ENCODE assay signal across 1 cellular context in the genomic region with DNA sequence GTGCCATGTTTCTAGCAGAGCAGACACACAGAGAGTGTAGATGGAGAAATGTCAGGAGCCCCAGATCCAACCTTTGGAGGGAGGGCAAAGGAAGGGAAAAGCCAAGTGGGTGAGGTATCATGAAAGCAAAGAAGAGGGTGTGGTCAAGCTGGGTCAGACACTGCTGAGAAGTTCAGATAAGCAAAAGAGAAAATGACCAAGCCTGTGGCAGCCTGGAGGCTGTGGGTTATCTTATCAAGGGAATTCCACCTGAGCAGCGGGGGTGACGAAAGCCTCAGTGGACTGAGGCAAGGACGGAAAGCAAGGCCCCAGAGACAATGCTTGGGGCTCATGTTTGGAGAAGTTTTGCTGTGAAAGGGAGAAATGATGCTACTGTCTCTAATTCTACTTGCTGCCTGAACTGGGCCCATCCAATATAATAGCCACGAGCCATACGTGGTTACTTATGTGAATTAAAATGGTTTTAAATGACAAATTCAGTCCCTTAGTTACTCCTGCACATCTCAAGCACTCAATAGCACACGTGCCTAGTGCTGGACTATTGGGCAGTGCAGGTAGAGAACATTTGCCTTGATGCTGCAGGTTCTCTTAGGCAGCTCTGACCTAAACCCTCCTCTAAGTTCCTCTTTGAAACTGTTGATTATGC.
A peak's percentile ranks its signal among the peaks of the same experiment; 100 is the strongest.
TF ChIP-seq lines count a peak whose summit lies in the region.

No MANE protein-coding gene starts in this region.

TF ChIP-seq in K562, 482 proteins besides CTCF, POLR2A, EP300 and RAD21 (continued from another document and continues in another):
- TF ChIP-seq, protein P1, sequence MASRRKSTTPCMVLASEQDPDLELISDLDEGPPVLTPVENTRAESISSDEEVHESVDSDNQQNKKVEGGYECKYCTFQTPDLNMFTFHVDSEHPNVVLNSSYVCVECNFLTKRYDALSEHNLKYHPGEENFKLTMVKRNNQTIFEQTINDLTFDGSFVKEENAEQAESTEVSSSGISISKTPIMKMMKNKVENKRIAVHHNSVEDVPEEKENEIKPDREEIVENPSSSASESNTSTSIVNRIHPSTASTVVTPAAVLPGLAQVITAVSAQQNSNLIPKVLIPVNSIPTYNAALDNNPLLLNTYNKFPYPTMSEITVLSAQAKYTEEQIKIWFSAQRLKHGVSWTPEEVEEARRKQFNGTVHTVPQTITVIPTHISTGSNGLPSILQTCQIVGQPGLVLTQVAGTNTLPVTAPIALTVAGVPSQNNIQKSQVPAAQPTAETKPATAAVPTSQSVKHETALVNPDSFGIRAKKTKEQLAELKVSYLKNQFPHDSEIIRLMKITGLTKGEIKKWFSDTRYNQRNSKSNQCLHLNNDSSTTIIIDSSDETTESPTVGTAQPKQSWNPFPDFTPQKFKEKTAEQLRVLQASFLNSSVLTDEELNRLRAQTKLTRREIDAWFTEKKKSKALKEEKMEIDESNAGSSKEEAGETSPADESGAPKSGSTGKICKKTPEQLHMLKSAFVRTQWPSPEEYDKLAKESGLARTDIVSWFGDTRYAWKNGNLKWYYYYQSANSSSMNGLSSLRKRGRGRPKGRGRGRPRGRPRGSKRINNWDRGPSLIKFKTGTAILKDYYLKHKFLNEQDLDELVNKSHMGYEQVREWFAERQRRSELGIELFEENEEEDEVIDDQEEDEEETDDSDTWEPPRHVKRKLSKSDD (conservative IDR thresholded peaks at IDR 0.05; ENCODE audit: low read length) = no peak
- peak; percentile 99 for TF ChIP-seq CXXC5 (CRISPR knock-in tag; IDR thresholded peaks at IDR 0.05)
- TF ChIP-seq MCM5 (IDR thresholded peaks at IDR 0.05; ENCODE audit: low read depth) = no peak
- TF ChIP-seq ETS2 (tag; IDR thresholded peaks at IDR 0.05; ENCODE audit: borderline replicate concordance, poor library complexity, severe bottlenecking) = no peak
- TF ChIP-seq MTA3 (IDR thresholded peaks at IDR 0.05; ENCODE audit: borderline replicate concordance) = peak; percentile 94
- TF ChIP-seq TFAP4 (CRISPR knock-in tag; IDR thresholded peaks at IDR 0.05; ENCODE audit: borderline replicate concordance) = peak; percentile 97
- TF ChIP-seq PHF20 (IDR thresholded peaks at IDR 0.05; ENCODE audit: partially characterized antibody) = no peak
- TF ChIP-seq ZNF395 (CRISPR knock-in tag; IDR thresholded peaks at IDR 0.05) = peak; percentile 98
- TF ChIP-seq BRCA1 (IDR thresholded peaks at IDR 0.05) = no peak
- TF ChIP-seq BRCA1 (CRISPR knock-in tag; IDR thresholded peaks at IDR 0.05) = no peak
- TF ChIP-seq USF2 (CRISPR knock-in tag; IDR thresholded peaks at IDR 0.05) = no peak
- no peak; the same call in 1 of the 2 replicates for TF ChIP-seq THRAP3 (IDR thresholded peaks at IDR 0.05; ENCODE audit: borderline replicate concordance)
- TF ChIP-seq MAZ (CRISPR knock-in tag; conservative IDR thresholded peaks at IDR 0.05 in 1 of 2, IDR thresholded peaks at IDR 0.05 in 1 of 2) = peak; percentile 76 to 91
- peak; percentile 81 for TF ChIP-seq ZNF311 (CRISPR knock-in tag; IDR thresholded peaks at IDR 0.05)
- no peak for TF ChIP-seq TSHZ1 (CRISPR knock-in tag; IDR thresholded peaks at IDR 0.05)
- peak; percentile 62 for TF ChIP-seq HINFP (tag; conservative IDR thresholded peaks at IDR 0.05; ENCODE audit: low read depth)
- peak; percentile 84; the same call in 1 of the 2 replicates for TF ChIP-seq ETV1 (tag; conservative IDR thresholded peaks at IDR 0.05; ENCODE audit: low read depth)
- peak; percentile 97 for TF ChIP-seq CEBPB (tag; IDR thresholded peaks at IDR 0.05)
- peak; percentile 35; the same call in 1 of the 2 replicates for TF ChIP-seq ZNF263 (CRISPR knock-in tag; IDR thresholded peaks at IDR 0.05; ENCODE audit: borderline replicate concordance)
- TF ChIP-seq, protein P2, sequence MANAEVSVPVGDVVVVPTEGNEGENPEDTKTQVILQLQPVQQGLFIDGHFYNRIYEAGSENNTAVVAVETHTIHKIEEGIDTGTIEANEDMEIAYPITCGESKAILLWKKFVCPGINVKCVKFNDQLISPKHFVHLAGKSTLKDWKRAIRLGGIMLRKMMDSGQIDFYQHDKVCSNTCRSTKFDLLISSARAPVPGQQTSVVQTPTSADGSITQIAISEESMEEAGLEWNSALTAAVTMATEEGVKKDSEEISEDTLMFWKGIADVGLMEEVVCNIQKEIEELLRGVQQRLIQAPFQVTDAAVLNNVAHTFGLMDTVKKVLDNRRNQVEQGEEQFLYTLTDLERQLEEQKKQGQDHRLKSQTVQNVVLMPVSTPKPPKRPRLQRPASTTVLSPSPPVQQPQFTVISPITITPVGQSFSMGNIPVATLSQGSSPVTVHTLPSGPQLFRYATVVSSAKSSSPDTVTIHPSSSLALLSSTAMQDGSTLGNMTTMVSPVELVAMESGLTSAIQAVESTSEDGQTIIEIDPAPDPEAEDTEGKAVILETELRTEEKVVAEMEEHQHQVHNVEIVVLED (CRISPR knock-in tag; IDR thresholded peaks at IDR 0.05) = no peak
- TF ChIP-seq MCM2 (IDR thresholded peaks at IDR 0.05; ENCODE audit: low read depth) = no peak
- peak; percentile 38 for TF ChIP-seq DNMT1 (IDR thresholded peaks at IDR 0.05)
- no peak for TF ChIP-seq POLR2B (IDR thresholded peaks at IDR 0.05; ENCODE audit: low read depth, partially characterized antibody)
- peak; percentile 82 for TF ChIP-seq MEIS2 (IDR thresholded peaks at IDR 0.05; ENCODE audit: partially characterized antibody)
- TF ChIP-seq SIX5 (IDR thresholded peaks at IDR 0.05; ENCODE audit: borderline replicate concordance in 1 of 2, insufficient read depth in 1 of 2, low read depth in 1 of 2, low read length in 2 of 2) = no peak
- TF ChIP-seq, protein P3, sequence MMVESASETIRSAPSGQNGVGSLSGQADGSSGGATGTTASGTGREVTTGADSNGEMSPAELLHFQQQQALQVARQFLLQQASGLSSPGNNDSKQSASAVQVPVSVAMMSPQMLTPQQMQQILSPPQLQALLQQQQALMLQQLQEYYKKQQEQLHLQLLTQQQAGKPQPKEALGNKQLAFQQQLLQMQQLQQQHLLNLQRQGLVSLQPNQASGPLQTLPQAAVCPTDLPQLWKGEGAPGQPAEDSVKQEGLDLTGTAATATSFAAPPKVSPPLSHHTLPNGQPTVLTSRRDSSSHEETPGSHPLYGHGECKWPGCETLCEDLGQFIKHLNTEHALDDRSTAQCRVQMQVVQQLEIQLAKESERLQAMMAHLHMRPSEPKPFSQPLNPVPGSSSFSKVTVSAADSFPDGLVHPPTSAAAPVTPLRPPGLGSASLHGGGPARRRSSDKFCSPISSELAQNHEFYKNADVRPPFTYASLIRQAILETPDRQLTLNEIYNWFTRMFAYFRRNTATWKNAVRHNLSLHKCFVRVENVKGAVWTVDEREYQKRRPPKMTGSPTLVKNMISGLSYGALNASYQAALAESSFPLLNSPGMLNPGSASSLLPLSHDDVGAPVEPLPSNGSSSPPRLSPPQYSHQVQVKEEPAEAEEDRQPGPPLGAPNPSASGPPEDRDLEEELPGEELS (CRISPR knock-in tag; IDR thresholded peaks at IDR 0.05; ENCODE audit: borderline replicate concordance) = no peak
- peak; percentile 47; the same call in 1 of the 2 replicates for TF ChIP-seq BCL6 (CRISPR knock-in tag; IDR thresholded peaks at IDR 0.05)
- TF ChIP-seq ZNF121 (CRISPR knock-in tag; conservative IDR thresholded peaks at IDR 0.05) = no peak
- TF ChIP-seq GTF2E2 (tag; IDR thresholded peaks at IDR 0.05) = no peak
- no peak for TF ChIP-seq ADNP (tag; IDR thresholded peaks at IDR 0.05)
- TF ChIP-seq ZNF253 (CRISPR knock-in tag; conservative IDR thresholded peaks at IDR 0.05) = no peak
- peak; percentile 77; the same call in 1 of the 2 replicates for TF ChIP-seq MXI1 (IDR thresholded peaks at IDR 0.05; ENCODE audit: low read depth, low read length)
- TF ChIP-seq, protein P4, sequence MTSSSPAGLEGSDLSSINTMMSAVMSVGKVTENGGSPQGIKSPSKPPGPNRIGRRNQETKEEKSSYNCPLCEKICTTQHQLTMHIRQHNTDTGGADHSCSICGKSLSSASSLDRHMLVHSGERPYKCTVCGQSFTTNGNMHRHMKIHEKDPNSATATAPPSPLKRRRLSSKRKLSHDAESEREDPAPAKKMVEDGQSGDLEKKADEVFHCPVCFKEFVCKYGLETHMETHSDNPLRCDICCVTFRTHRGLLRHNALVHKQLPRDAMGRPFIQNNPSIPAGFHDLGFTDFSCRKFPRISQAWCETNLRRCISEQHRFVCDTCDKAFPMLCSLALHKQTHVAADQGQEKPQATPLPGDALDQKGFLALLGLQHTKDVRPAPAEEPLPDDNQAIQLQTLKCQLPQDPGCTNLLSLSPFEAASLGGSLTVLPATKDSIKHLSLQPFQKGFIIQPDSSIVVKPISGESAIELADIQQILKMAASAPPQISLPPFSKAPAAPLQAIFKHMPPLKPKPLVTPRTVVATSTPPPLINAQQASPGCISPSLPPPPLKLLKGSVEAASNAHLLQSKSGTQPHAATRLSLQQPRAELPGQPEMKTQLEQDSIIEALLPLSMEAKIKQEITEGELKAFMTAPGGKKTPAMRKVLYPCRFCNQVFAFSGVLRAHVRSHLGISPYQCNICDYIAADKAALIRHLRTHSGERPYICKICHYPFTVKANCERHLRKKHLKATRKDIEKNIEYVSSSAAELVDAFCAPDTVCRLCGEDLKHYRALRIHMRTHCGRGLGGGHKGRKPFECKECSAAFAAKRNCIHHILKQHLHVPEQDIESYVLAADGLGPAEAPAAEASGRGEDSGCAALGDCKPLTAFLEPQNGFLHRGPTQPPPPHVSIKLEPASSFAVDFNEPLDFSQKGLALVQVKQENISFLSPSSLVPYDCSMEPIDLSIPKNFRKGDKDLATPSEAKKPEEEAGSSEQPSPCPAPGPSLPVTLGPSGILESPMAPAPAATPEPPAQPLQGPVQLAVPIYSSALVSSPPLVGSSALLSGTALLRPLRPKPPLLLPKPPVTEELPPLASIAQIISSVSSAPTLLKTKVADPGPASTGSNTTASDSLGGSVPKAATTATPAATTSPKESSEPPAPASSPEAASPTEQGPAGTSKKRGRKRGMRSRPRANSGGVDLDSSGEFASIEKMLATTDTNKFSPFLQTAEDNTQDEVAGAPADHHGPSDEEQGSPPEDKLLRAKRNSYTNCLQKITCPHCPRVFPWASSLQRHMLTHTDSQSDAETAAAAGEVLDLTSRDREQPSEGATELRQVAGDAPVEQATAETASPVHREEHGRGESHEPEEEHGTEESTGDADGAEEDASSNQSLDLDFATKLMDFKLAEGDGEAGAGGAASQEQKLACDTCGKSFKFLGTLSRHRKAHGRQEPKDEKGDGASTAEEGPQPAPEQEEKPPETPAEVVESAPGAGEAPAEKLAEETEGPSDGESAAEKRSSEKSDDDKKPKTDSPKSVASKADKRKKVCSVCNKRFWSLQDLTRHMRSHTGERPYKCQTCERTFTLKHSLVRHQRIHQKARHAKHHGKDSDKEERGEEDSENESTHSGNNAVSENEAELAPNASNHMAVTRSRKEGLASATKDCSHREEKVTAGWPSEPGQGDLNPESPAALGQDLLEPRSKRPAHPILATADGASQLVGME (CRISPR knock-in tag; IDR thresholded peaks at IDR 0.05) = no peak; the same call in none of the 2 replicates
- no peak for TF ChIP-seq TBP (optimal IDR thresholded peaks at IDR 0.05; ENCODE audit: low read depth, low read length)
